In genomic region chr2:176096243-176096985, GRCh38 we compare ENCODE assay signal across 9 cellular contexts. TPM values are rescaled to one million over a fixed set of nuclear protein-coding genes. Genes with fewer than 3 reads are reported as not detected.
DNase-seq lines count a peak whose midpoint lies in the region; ATAC-seq, FAIRE-seq and TF ChIP-seq lines count a peak whose summit lies in the region.
"Had no signal": no experiment of that assay in that cellular context is flagged by ENCODE, and none has a peak within 500 bp of the region (broad histone marks: within the 10 kb centered on the region; RNA-seq: fewer than 3 reads in every experiment).

No MANE protein-coding gene starts in this region.

- BruUV-seq in GM12878 (replicated peaks; lab: Mats Ljungman, UMichigan), result no TSS peak

- ATAC-seq in GM12878 (peak; percentile 10; the same call in 1 of the 3 replicates), HG03457 (IDR thresholded peaks at IDR 0.05; ENCODE audit: unreplicated experiment) (no peak)
- ATAC-seq in natural killer cell treated with Interleukin-12 subunit alpha and Interleukin-12 subunit beta and Interleukin-15 and Interleukin-18, amount 100 ng/mL, for 72 hours, result no peak

- no peak for DNase-seq in CD8-positive, alpha-beta memory T cell
- peak; percentile 55 for DNase-seq in Karpas-422
- DNase-seq in GM12878 (ENCODE audit: low read depth, low spot score), result no peak
- DNase-seq in natural killer cell treated with Interleukin-12 subunit alpha and Interleukin-12 subunit beta and Interleukin-15 and Interleukin-18, amount 100 ng/mL, for 72 hours (ENCODE audit: low spot score), result no peak
- no peak for DNase-seq in HT-29 (ENCODE audit: low spot score)
- no peak for DNase-seq in NCI-H1436 (lab: John Stamatoyannopoulos, UW)
- no peak for DNase-seq in NCI-H187 (lab: John Stamatoyannopoulos, UW)
- DNase-seq: ovary had no signal

- no peaks in the 10 kb centered on the region for H3K36me3 ChIP-seq in CD8-positive, alpha-beta memory T cell (ENCODE audit: insufficient read depth, low read length)
- no peaks in the 10 kb centered on the region for H3K36me3 ChIP-seq in Karpas-422 (ENCODE audit: insufficient read depth, low read length)
- H3K36me3 ChIP-seq in GM12878 (ENCODE audit: control insufficient read depth in 2 of 2, insufficient read depth in 2 of 2, low read length in 1 of 2), result no peaks in the 10 kb centered on the region
- H3K36me3 ChIP-seq: ovary had no signal

- CTCF ChIA-PET in CD8-positive, alpha-beta memory T cell (lab: Charles Lee), result interaction anchor here (1.2 to 2.6 kb wide), 7 partner anchors 8 to 845 kb away, joined by 3 to 36 read pairs (median 5); no protein-coding TSS in a partner anchor
- CTCF ChIA-PET in GM12878 (lab: Yijun Ruan, JAX), result interaction anchor here (0.6 to 3.7 kb wide), 15 partner anchors 12 to 1399 kb away, joined by 3 to 83 read pairs (median 4); partner anchors contain the start of gene EVX2

- H3K27ac ChIP-seq in CD8-positive, alpha-beta memory T cell (ENCODE audit: low read depth, low read length), result no peak overlapping the region
- H3K27ac ChIP-seq in Karpas-422 (ENCODE audit: low read length) (no peak overlapping the region), GM12878 (ENCODE audit: control insufficient read depth, insufficient read depth) (no peak overlapping the region)
- H3K27ac ChIP-seq: ovary had no signal

- H3K4me3 Mint-ChIP-seq in CD8-positive, alpha-beta memory T cell, result peak overlapping the region; percentile 63 to 94 (median 81)
- H3K4me3 Mint-ChIP-seq in natural killer cell treated with Interleukin-12 subunit alpha and Interleukin-12 subunit beta and Interleukin-15 and Interleukin-18, amount 100 ng/mL, for 72 hours, result peak overlapping the region; percentile 71

- no peaks in the 10 kb centered on the region for H3K79me2 ChIP-seq in Karpas-422 (ENCODE audit: low read length)
- no peaks in the 10 kb centered on the region for H3K79me2 ChIP-seq in GM12878 (ENCODE audit: control insufficient read depth, insufficient read depth, low read length)

- SMC1A ChIA-PET in GM12878 (lab: Charles Lee; ENCODE audit: uncharacterized antibody, unreplicated experiment), result interaction anchor here (0.6 to 4.7 kb wide), 9 partner anchors 8 to 1347 kb away, joined by 3 to 56 read pairs (median 3); no protein-coding TSS in a partner anchor

- no peaks in the 10 kb centered on the region for H3K9me2 ChIP-seq in Karpas-422 (replicated peaks; ENCODE audit: insufficient read depth, low read length)

- FAIRE-seq in GM12878 (lab: Jason Lieb, UNC), result no peak

- peaks cover 26 to 40% (median 40%) of the 10 kb centered on the region in 3 donors for H3K4me1 Mint-ChIP-seq in CD8-positive, alpha-beta memory T cell
- peaks cover 20 to 22% of the 10 kb centered on the region in 2 donors for H3K4me1 Mint-ChIP-seq in natural killer cell treated with Interleukin-12 subunit alpha and Interleukin-12 subunit beta and Interleukin-15 and Interleukin-18, amount 100 ng/mL, for 72 hours (ENCODE audit: low read depth in 2 of 2)

- H3K4me3 ChIP-seq in CD8-positive, alpha-beta memory T cell (ENCODE audit: low read length), result peak overlapping the region; percentile 41
- H3K4me3 ChIP-seq in Karpas-422 (ENCODE audit: low read length), result peak overlapping the region; percentile 69
- peak overlapping the region; percentile 44 for H3K4me3 ChIP-seq in GM12878
- H3K4me3 ChIP-seq: ovary had no signal

- peak overlapping the region; percentile 97 for H3K4me2 ChIP-seq in Karpas-422 (ENCODE audit: low read depth, low read length, poor library complexity, severe bottlenecking)
- peak overlapping the region; percentile 87 for H3K4me2 ChIP-seq in GM12878 (ENCODE audit: control insufficient read depth, insufficient read depth)

- no peak for TF ChIP-seq EP300 in GM12878 (IDR thresholded peaks at IDR 0.05; ENCODE audit: borderline replicate concordance in 1 of 2, control insufficient read depth in 1 of 2, low read depth in 2 of 2, low read length in 2 of 2)

- H3K36me3 Mint-ChIP-seq in CD8-positive, alpha-beta memory T cell, result peaks cover 0 to 2% (median 0%) of the 10 kb centered on the region in 3 donors
- H3K36me3 Mint-ChIP-seq in natural killer cell treated with Interleukin-12 subunit alpha and Interleukin-12 subunit beta and Interleukin-15 and Interleukin-18, amount 100 ng/mL, for 72 hours, result no peaks in the 10 kb centered on the region

- peaks cover 84% of the 10 kb centered on the region for H3K27me3 ChIP-seq in CD8-positive, alpha-beta memory T cell (ENCODE audit: insufficient read depth, low read length, poor library complexity, severe bottlenecking)
- no peaks in the 10 kb centered on the region for H3K27me3 ChIP-seq in Karpas-422 (ENCODE audit: low read length)
- H3K27me3 ChIP-seq in GM12878 (replicated peaks in 1 of 2; ENCODE audit: control insufficient read depth in 2 of 2, insufficient read depth in 2 of 2, low read length in 1 of 2), result peaks cover 14 to 41% of the 10 kb centered on the region in 2 experiments

- H2AFZ ChIP-seq in Karpas-422 (ENCODE audit: low read length), result peak overlapping the region; percentile 97
- H2AFZ ChIP-seq in GM12878 (ENCODE audit: control insufficient read depth, low read depth, low read length), result peak overlapping the region; percentile 23; the same call in 1 of the 2 replicates

- no peak for TF ChIP-seq RAD21 in GM12878 (IDR thresholded peaks at IDR 0.05; ENCODE audit: insufficient read depth, low read depth, low read length)

- 31% methylated on average over 16 of the region's 16 CpGs for WGBS in GM12878 (ENCODE audit: insufficient coverage, insufficient replicate concordance, low lambda C conversion rate, missing lambda C conversion rate)

- peaks cover 85% of the 10 kb centered on the region in 2 donors for H3K27me3 Mint-ChIP-seq in CD8-positive, alpha-beta memory T cell
- H3K27me3 Mint-ChIP-seq in natural killer cell treated with Interleukin-12 subunit alpha and Interleukin-12 subunit beta and Interleukin-15 and Interleukin-18, amount 100 ng/mL, for 72 hours, result peaks cover 53 to 63% of the 10 kb centered on the region in 2 donors

- H3K9ac ChIP-seq in Karpas-422 (ENCODE audit: low read length), result peak overlapping the region; percentile 71
- no peak overlapping the region; the same call in 1 of the 2 replicates for H3K9ac ChIP-seq in GM12878 (ENCODE audit: control insufficient read depth, insufficient read depth, low read length)

- peaks cover 4% of the 10 kb centered on the region for H3K9me3 ChIP-seq in CD8-positive, alpha-beta memory T cell (ENCODE audit: low read length)
- no peaks in the 10 kb centered on the region for H3K9me3 ChIP-seq in Karpas-422 (ENCODE audit: low read length)
- H3K9me3 ChIP-seq in GM12878 (replicated peaks; ENCODE audit: control insufficient read depth, insufficient read depth, low read length), result no peaks in the 10 kb centered on the region; the same call in 2 of the 3 replicates

- TF ChIP-seq CTCF in GM12878 (IDR thresholded peaks at IDR 0.05 in 2 of 3, conservative IDR thresholded peaks at IDR 0.05 in 1 of 3; ENCODE audit: control insufficient read depth in 2 of 3, extremely low read depth in 1 of 3, insufficient read depth in 1 of 3, low read depth in 3 of 3, low read length in 3 of 3), result no peak

- intact Hi-C loops in GM12878 (cut with micrococcal nuclease; ENCODE audit: unreplicated experiment), result loop anchor here (2.0 kb wide), 1 partner anchor 786 kb away; no protein-coding TSS in a partner anchor

- H3K9me3 Mint-ChIP-seq in CD8-positive, alpha-beta memory T cell, result peaks cover 8 to 30% (median 20%) of the 10 kb centered on the region in 5 donors
- no peaks in the 10 kb centered on the region for H3K9me3 Mint-ChIP-seq in natural killer cell treated with Interleukin-12 subunit alpha and Interleukin-12 subunit beta and Interleukin-15 and Interleukin-18, amount 100 ng/mL, for 72 hours

- RAD21 ChIA-PET in GM12878 (lab: Charles Lee; ENCODE audit: unreplicated experiment), result interaction anchor here (0.8 to 3.0 kb wide), 5 partner anchors 407 to 1347 kb away, joined by 3 to 50 read pairs (median 4); no protein-coding TSS in a partner anchor

- peaks cover 18% of the 10 kb centered on the region for H3K4me1 ChIP-seq in CD8-positive, alpha-beta memory T cell (ENCODE audit: insufficient read depth, low read length)
- H3K4me1 ChIP-seq in Karpas-422 (ENCODE audit: low read length) (peaks cover 17% of the 10 kb centered on the region), GM12878 (ENCODE audit: control insufficient read depth, insufficient read depth, low read length) (peaks cover 3% of the 10 kb centered on the region; the same call in 1 of the 2 replicates)

- in situ Hi-C loops in GM12878 (cut with MboI), result loop anchor here (5.0 kb wide), 2 partner anchors 409 to 729 kb away; no protein-coding TSS in a partner anchor

- peak overlapping the region in 3 of 8 donors; percentile 51 to 54 (median 52) for H3K27ac Mint-ChIP-seq in CD8-positive, alpha-beta memory T cell
- no peak overlapping the region for H3K27ac Mint-ChIP-seq in natural killer cell treated with Interleukin-12 subunit alpha and Interleukin-12 subunit beta and Interleukin-15 and Interleukin-18, amount 100 ng/mL, for 72 hours

- TF ChIP-seq POLR2A in GM12878 (IDR thresholded peaks at IDR 0.05; ENCODE audit: low read depth, low read length), result no peak

- POLR2A ChIA-PET in CD8-positive, alpha-beta memory T cell (lab: Charles Lee), result no interaction called here
- POLR2A ChIA-PET in GM12878 (lab: Charles Lee), result no interaction called here

- H4K20me1 ChIP-seq in Karpas-422 (ENCODE audit: insufficient read depth, low read depth, low read length) (no peaks in the 10 kb centered on the region), GM12878 (ENCODE audit: control insufficient read depth, insufficient read depth) (no peaks in the 10 kb centered on the region)

RNA-seq across cellular contexts. Expression of gene HOXD12, which starts 3.2 kb away (rescaled TPM):
- total RNA-seq in CD8-positive, alpha-beta memory T cell, result not detected
- not detected for polyA plus RNA-seq in CD8-positive, alpha-beta memory T cell
- 1.0 and 1.9 TPM in 2 replicates for total RNA-seq in Karpas-422 (2014; rRNA removed; shearing (Covaris generic); ENCODE audit: low replicate concordance)
- total RNA-seq in GM12878 (2013; cell fraction: nucleolus; rRNA removed), result not detected in 2 replicates
- total RNA-seq in GM12878 (2014; rRNA removed), result not detected in 2 replicates
- not detected in 2 replicates for total RNA-seq in GM12878 (2014; rRNA removed; fragmentation: Illumina TruSeq; extraction: Trizol)
- total RNA-seq in GM12878 (2021), result not detected in 2 replicates
- polyA plus RNA-seq in GM12878 (2011; ENCODE audit: low read depth), result not detected
- not detected in 2 replicates for polyA plus RNA-seq in GM12878 (2011; rRNA removed)
- polyA plus RNA-seq in GM12878 (2011; cell fraction: cytosol; rRNA removed), result not detected in 2 replicates
- polyA plus RNA-seq in GM12878 (2011; cell fraction: nucleus; rRNA removed), result not detected in 2 replicates
- not detected in 2 replicates for polyA plus RNA-seq in GM12878 (2012)
- not detected in 2 replicates for polyA plus RNA-seq in GM12878 (2014; fragmentation: Illumina TruSeq; extraction: Trizol)
- polyA plus RNA-seq in GM12878 (2014; fragmentation: Nextera tagmentation; extraction: Ambion mirVana), result not detected
- polyA plus RNA-seq in GM12878 (2014; rRNA removed), result not detected in 2 replicates
- not detected for polyA plus RNA-seq in GM12878 (2016; fragmentation: Nextera tagmentation; extraction: Ambion mirVana)
- not detected in 2 replicates for polyA minus RNA-seq in GM12878 (2011; rRNA and poly(A)+ RNA removed)
- polyA minus RNA-seq in GM12878 (2011; cell fraction: cytosol; rRNA and poly(A)+ RNA removed), result not detected in 2 replicates
- polyA minus RNA-seq in GM12878 (2011; cell fraction: nucleus; rRNA and poly(A)+ RNA removed), result not detected in 2 replicates
- not detected for total RNA-seq in natural killer cell treated with Interleukin-12 subunit alpha and Interleukin-12 subunit beta and Interleukin-15 and Interleukin-18, amount 100 ng/mL, for 72 hours
- 2.2 TPM in 1 of 2 replicates, not detected in the other for total RNA-seq in HT-29 (2014; rRNA removed; shearing (Covaris generic))
- total RNA-seq: ovary had no signal
- polyA plus RNA-seq: ovary had no signal

RNA-seq across cellular contexts. Expression of gene HOXD13, which starts 3.9 kb away (rescaled TPM):
- not detected for total RNA-seq in CD8-positive, alpha-beta memory T cell
- not detected for polyA plus RNA-seq in CD8-positive, alpha-beta memory T cell
- not detected in 2 replicates for total RNA-seq in Karpas-422 (2014; rRNA removed; shearing (Covaris generic); ENCODE audit: low replicate concordance)
- not detected in 2 replicates for total RNA-seq in GM12878 (2013; cell fraction: nucleolus; rRNA removed)
- not detected in 2 replicates for total RNA-seq in GM12878 (2014; rRNA removed)
- total RNA-seq in GM12878 (2014; rRNA removed; fragmentation: Illumina TruSeq; extraction: Trizol), result not detected in 2 replicates
- total RNA-seq in GM12878 (2021), result not detected in 2 replicates
- polyA plus RNA-seq in GM12878 (2011; ENCODE audit: low read depth), result not detected
- polyA plus RNA-seq in GM12878 (2011; rRNA removed), result not detected in 2 replicates
- polyA plus RNA-seq in GM12878 (2011; cell fraction: cytosol; rRNA removed), result not detected in 2 replicates
- polyA plus RNA-seq in GM12878 (2011; cell fraction: nucleus; rRNA removed), result not detected in 2 replicates
- not detected in 2 replicates for polyA plus RNA-seq in GM12878 (2012)
- not detected in 2 replicates for polyA plus RNA-seq in GM12878 (2014; fragmentation: Illumina TruSeq; extraction: Trizol)
- not detected for polyA plus RNA-seq in GM12878 (2014; fragmentation: Nextera tagmentation; extraction: Ambion mirVana)
- not detected in 2 replicates for polyA plus RNA-seq in GM12878 (2014; rRNA removed)
- polyA plus RNA-seq in GM12878 (2016; fragmentation: Nextera tagmentation; extraction: Ambion mirVana), result not detected
- polyA minus RNA-seq in GM12878 (2011; rRNA and poly(A)+ RNA removed), result not detected in 2 replicates
- polyA minus RNA-seq in GM12878 (2011; cell fraction: cytosol; rRNA and poly(A)+ RNA removed), result not detected in 2 replicates
- not detected in 2 replicates for polyA minus RNA-seq in GM12878 (2011; cell fraction: nucleus; rRNA and poly(A)+ RNA removed)
- not detected for total RNA-seq in natural killer cell treated with Interleukin-12 subunit alpha and Interleukin-12 subunit beta and Interleukin-15 and Interleukin-18, amount 100 ng/mL, for 72 hours
- 1.4 and 1.5 TPM in 2 replicates for total RNA-seq in HT-29 (2014; rRNA removed; shearing (Covaris generic))
- total RNA-seq: ovary had no signal
- polyA plus RNA-seq: ovary had no signal

RNA-seq across cellular contexts. Expression of gene HOXD11, which starts 10.7 kb away (rescaled TPM):
- total RNA-seq in CD8-positive, alpha-beta memory T cell, result not detected
- polyA plus RNA-seq in CD8-positive, alpha-beta memory T cell, result not detected
- total RNA-seq in Karpas-422 (2014; rRNA removed; shearing (Covaris generic); ENCODE audit: low replicate concordance), result not detected in 2 replicates
- not detected in 2 replicates for total RNA-seq in GM12878 (2013; cell fraction: nucleolus; rRNA removed)
- total RNA-seq in GM12878 (2014; rRNA removed) (not detected in 2 replicates), GM12878 (2014; rRNA removed; fragmentation: Illumina TruSeq; extraction: Trizol) (not detected in 2 replicates), GM12878 (2021) (not detected in 2 replicates)
- not detected for polyA plus RNA-seq in GM12878 (2011; ENCODE audit: low read depth)
- polyA plus RNA-seq in GM12878 (2011; rRNA removed) (not detected in 2 replicates), GM12878 (2014; fragmentation: Illumina TruSeq; extraction: Trizol) (not detected in 2 replicates), GM12878 (2014; fragmentation: Nextera tagmentation; extraction: Ambion mirVana) (not detected), GM12878 (2014; rRNA removed) (not detected in 2 replicates), GM12878 (2016; fragmentation: Nextera tagmentation; extraction: Ambion mirVana) (not detected)
- not detected in 2 replicates for polyA plus RNA-seq in GM12878 (2011; cell fraction: cytosol; rRNA removed)
- not detected in 2 replicates for polyA plus RNA-seq in GM12878 (2011; cell fraction: nucleus; rRNA removed)
- not detected in 2 replicates for polyA plus RNA-seq in GM12878 (2012)
- polyA minus RNA-seq in GM12878 (2011; rRNA and poly(A)+ RNA removed), result not detected in 2 replicates
- 0.94 TPM in 1 of 2 replicates, not detected in the other for polyA minus RNA-seq in GM12878 (2011; cell fraction: cytosol; rRNA and poly(A)+ RNA removed)
- not detected in 2 replicates for polyA minus RNA-seq in GM12878 (2011; cell fraction: nucleus; rRNA and poly(A)+ RNA removed)
- not detected for total RNA-seq in natural killer cell treated with Interleukin-12 subunit alpha and Interleukin-12 subunit beta and Interleukin-15 and Interleukin-18, amount 100 ng/mL, for 72 hours
- not detected in 2 replicates for total RNA-seq in HT-29 (2014; rRNA removed; shearing (Covaris generic))

RNA-seq across cellular contexts. Expression of gene EVX2, which starts 12.7 kb away (rescaled TPM):
- not detected for total RNA-seq in CD8-positive, alpha-beta memory T cell
- polyA plus RNA-seq in CD8-positive, alpha-beta memory T cell, result not detected
- total RNA-seq in Karpas-422 (2014; rRNA removed; shearing (Covaris generic); ENCODE audit: low replicate concordance), result not detected in 2 replicates
- not detected in 2 replicates for total RNA-seq in GM12878 (2013; cell fraction: nucleolus; rRNA removed)
- total RNA-seq in GM12878 (2014; rRNA removed), result not detected in 2 replicates
- total RNA-seq in GM12878 (2014; rRNA removed; fragmentation: Illumina TruSeq; extraction: Trizol), result not detected in 2 replicates
- not detected in 2 replicates for total RNA-seq in GM12878 (2021)
- not detected for polyA plus RNA-seq in GM12878 (2011; ENCODE audit: low read depth)
- polyA plus RNA-seq in GM12878 (2011; rRNA removed), result not detected in 2 replicates
- not detected in 2 replicates for polyA plus RNA-seq in GM12878 (2011; cell fraction: cytosol; rRNA removed)
- not detected in 2 replicates for polyA plus RNA-seq in GM12878 (2011; cell fraction: nucleus; rRNA removed)
- not detected in 2 replicates for polyA plus RNA-seq in GM12878 (2012)
- not detected in 2 replicates for polyA plus RNA-seq in GM12878 (2014; fragmentation: Illumina TruSeq; extraction: Trizol)
- polyA plus RNA-seq in GM12878 (2014; fragmentation: Nextera tagmentation; extraction: Ambion mirVana), result not detected
- polyA plus RNA-seq in GM12878 (2014; rRNA removed), result not detected in 2 replicates
- polyA plus RNA-seq in GM12878 (2016; fragmentation: Nextera tagmentation; extraction: Ambion mirVana), result not detected
- not detected in 2 replicates for polyA minus RNA-seq in GM12878 (2011; rRNA and poly(A)+ RNA removed)
- polyA minus RNA-seq in GM12878 (2011; cell fraction: cytosol; rRNA and poly(A)+ RNA removed), result not detected in 2 replicates
- not detected in 2 replicates for polyA minus RNA-seq in GM12878 (2011; cell fraction: nucleus; rRNA and poly(A)+ RNA removed)
- total RNA-seq in natural killer cell treated with Interleukin-12 subunit alpha and Interleukin-12 subunit beta and Interleukin-15 and Interleukin-18, amount 100 ng/mL, for 72 hours, result not detected
- total RNA-seq in HT-29 (2014; rRNA removed; shearing (Covaris generic)), result 0.03 TPM in 1 of 2 replicates, not detected in the other
- total RNA-seq: ovary had no signal
- polyA plus RNA-seq: ovary had no signal

RNA-seq across cellular contexts. Expression of gene HOXD10, which starts 20.2 kb away (rescaled TPM):
- not detected for total RNA-seq in CD8-positive, alpha-beta memory T cell
- polyA plus RNA-seq in CD8-positive, alpha-beta memory T cell, result not detected
- not detected in 2 replicates for total RNA-seq in Karpas-422 (2014; rRNA removed; shearing (Covaris generic); ENCODE audit: low replicate concordance)
- not detected in 2 replicates for total RNA-seq in GM12878 (2013; cell fraction: nucleolus; rRNA removed)
- total RNA-seq in GM12878 (2014; rRNA removed) (not detected in 2 replicates), GM12878 (2014; rRNA removed; fragmentation: Illumina TruSeq; extraction: Trizol) (not detected in 2 replicates), GM12878 (2021) (not detected in 2 replicates)
- polyA plus RNA-seq in GM12878 (2011; ENCODE audit: low read depth), result not detected
- polyA plus RNA-seq in GM12878 (2011; rRNA removed) (not detected in 2 replicates), GM12878 (2014; fragmentation: Illumina TruSeq; extraction: Trizol) (not detected in 2 replicates), GM12878 (2014; fragmentation: Nextera tagmentation; extraction: Ambion mirVana) (not detected), GM12878 (2014; rRNA removed) (not detected in 2 replicates), GM12878 (2016; fragmentation: Nextera tagmentation; extraction: Ambion mirVana) (not detected)
- polyA plus RNA-seq in GM12878 (2011; cell fraction: cytosol; rRNA removed), result not detected in 2 replicates
- polyA plus RNA-seq in GM12878 (2011; cell fraction: nucleus; rRNA removed), result not detected in 2 replicates
- polyA plus RNA-seq in GM12878 (2012), result not detected in 2 replicates
- polyA minus RNA-seq in GM12878 (2011; rRNA and poly(A)+ RNA removed), result not detected in 2 replicates
- polyA minus RNA-seq in GM12878 (2011; cell fraction: cytosol; rRNA and poly(A)+ RNA removed), result not detected in 2 replicates
- polyA minus RNA-seq in GM12878 (2011; cell fraction: nucleus; rRNA and poly(A)+ RNA removed), result not detected in 2 replicates
- not detected for total RNA-seq in natural killer cell treated with Interleukin-12 subunit alpha and Interleukin-12 subunit beta and Interleukin-15 and Interleukin-18, amount 100 ng/mL, for 72 hours
- total RNA-seq in HT-29 (2014; rRNA removed; shearing (Covaris generic)), result not detected in 2 replicates
